ENCODE assay signal across 15 cellular contexts in the genomic region with DNA sequence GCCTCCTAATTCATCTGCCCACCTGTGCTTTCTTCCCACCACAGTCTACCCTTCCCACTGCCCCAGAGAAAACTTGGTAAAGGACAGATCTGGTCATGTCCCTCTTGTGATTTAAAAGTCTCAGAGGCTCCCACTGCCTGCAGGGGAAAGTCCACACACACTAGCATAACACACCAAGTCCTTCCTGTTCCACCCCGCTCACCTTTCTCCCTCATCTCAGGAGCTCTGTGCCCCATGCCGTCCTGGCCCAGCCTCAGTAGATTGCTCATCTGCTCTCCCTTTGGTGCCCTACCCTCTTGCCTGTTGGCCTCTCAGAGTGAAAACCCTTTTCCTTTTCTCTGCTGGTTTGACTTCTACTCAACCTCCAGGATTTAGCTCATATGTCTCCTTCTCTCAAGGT.
DNase-seq lines count a peak whose midpoint lies in the region; ATAC-seq and TF ChIP-seq lines count a peak whose summit lies in the region.
"Had no signal": no experiment of that assay in that cellular context is flagged by ENCODE, and none has a peak within 500 bp of the region (broad histone marks: within the 10 kb centered on the region; RNA-seq: fewer than 3 reads in every experiment).

No MANE protein-coding gene starts in this region.

- no peaks in the 10 kb centered on the region for H3F3A ChIP-seq in OCI-LY1 (ENCODE audit: insufficient read depth, low read length)

- peaks cover 24% of the 10 kb centered on the region for H3K4me1 Mint-ChIP-seq in mesothelial cell of epicardium
- H3K4me1 Mint-ChIP-seq in stimulated activated memory B cell treated with anti-CD40 and anti-IgM and Interleukin-4, amounts not matched to agents 10 μg/mL and 1 μg/mL and 100 μg/mL, for 72 hours: peaks cover 60% of the 10 kb centered on the region

- H3K4me1 ChIP-seq in BLaER1 (peaks cover 59% of the 10 kb centered on the region), OCI-LY1 (ENCODE audit: insufficient read depth, low read length, severe bottlenecking) (peaks cover 54% of the 10 kb centered on the region)
- H3K4me1 ChIP-seq: BE2C had no signal

- peak overlapping the region; percentile 65 for H3K27ac Mint-ChIP-seq in mesothelial cell of epicardium
- H3K27ac Mint-ChIP-seq in stimulated activated memory B cell treated with anti-CD40 and anti-IgM and Interleukin-4, amounts not matched to agents 10 μg/mL and 1 μg/mL and 100 μg/mL, for 72 hours: peak overlapping the region; percentile 52
- H3K27ac Mint-ChIP-seq: CD14-positive monocyte, HFFc6 had no signal

- no peak overlapping the region for H3K4me3 ChIP-seq in BLaER1
- no peak overlapping the region for H3K4me3 ChIP-seq in OCI-LY1 (ENCODE audit: low read depth, low read length, poor library complexity, severe bottlenecking)

- no peaks in the 10 kb centered on the region for H3K9me2 ChIP-seq in OCI-LY1 (ENCODE audit: low read depth, low read length)

- H3K4me2 ChIP-seq in BLaER1 (0 out of 2 replicates have a peak overlapping the region, but pooled peaks have one; percentile 5), OCI-LY1 (ENCODE audit: low read length) (no peak overlapping the region)

- TF ChIP-seq CTCF in OCI-LY1 (IDR thresholded peaks at IDR 0.05; ENCODE audit: low read length) (no peak), mesothelial cell of epicardium (IDR thresholded peaks at IDR 0.05; ENCODE audit: unreplicated experiment) (no peak)

- H3K9ac ChIP-seq in BLaER1: no peak overlapping the region
- no peak overlapping the region for H3K9ac ChIP-seq in OCI-LY1 (ENCODE audit: low read length)

- no peak for ATAC-seq in stimulated activated memory B cell treated with anti-CD40 and anti-IgM and Interleukin-4, amounts not matched to agents 10 μg/mL and 1 μg/mL and 100 μg/mL, for 72 hours
- ATAC-seq in HG03175 (IDR thresholded peaks at IDR 0.05; ENCODE audit: unreplicated experiment): no peak
- ATAC-seq: HepG2 had no signal

- H3K27me3 ChIP-seq in BLaER1 (no peaks in the 10 kb centered on the region), OCI-LY1 (ENCODE audit: insufficient read depth, low read length) (no peaks in the 10 kb centered on the region)
- H3K27me3 ChIP-seq: BE2C had no signal

- H3K27me3 Mint-ChIP-seq in mesothelial cell of epicardium (ENCODE audit: low read depth): no peaks in the 10 kb centered on the region
- no peaks in the 10 kb centered on the region for H3K27me3 Mint-ChIP-seq in stimulated activated memory B cell treated with anti-CD40 and anti-IgM and Interleukin-4, amounts not matched to agents 10 μg/mL and 1 μg/mL and 100 μg/mL, for 72 hours

- H3K27ac ChIP-seq in BLaER1 (no peak overlapping the region), OCI-LY1 (ENCODE audit: low read depth, low read length, poor library complexity, severe bottlenecking) (peak overlapping the region; percentile 52)

- no peak overlapping the region for H2AFZ ChIP-seq in OCI-LY1 (ENCODE audit: low read length)

- H3K36me3 Mint-ChIP-seq in mesothelial cell of epicardium: no peaks in the 10 kb centered on the region
- H3K36me3 Mint-ChIP-seq in stimulated activated memory B cell treated with anti-CD40 and anti-IgM and Interleukin-4, amounts not matched to agents 10 μg/mL and 1 μg/mL and 100 μg/mL, for 72 hours: no peaks in the 10 kb centered on the region

- no peaks in the 10 kb centered on the region for H3K79me2 ChIP-seq in OCI-LY1 (ENCODE audit: insufficient read depth, low read length)

- H3K9me3 Mint-ChIP-seq in mesothelial cell of epicardium: peaks cover 12% of the 10 kb centered on the region
- H3K9me3 Mint-ChIP-seq in stimulated activated memory B cell treated with anti-CD40 and anti-IgM and Interleukin-4, amounts not matched to agents 10 μg/mL and 1 μg/mL and 100 μg/mL, for 72 hours: no peaks in the 10 kb centered on the region
- H3K9me3 Mint-ChIP-seq: CD8-positive, alpha-beta memory T cell; HFFc6 had no signal

- no peaks in the 10 kb centered on the region for H4K20me1 ChIP-seq in BLaER1
- no peaks in the 10 kb centered on the region for H4K20me1 ChIP-seq in OCI-LY1 (ENCODE audit: insufficient read depth, low read length)

- H3K36me3 ChIP-seq in BLaER1: no peaks in the 10 kb centered on the region
- H3K36me3 ChIP-seq in OCI-LY1 (ENCODE audit: insufficient read depth, low read length): no peaks in the 10 kb centered on the region
- H3K36me3 ChIP-seq: BE2C had no signal

- H3K9me3 ChIP-seq in BLaER1: peaks cover 19% of the 10 kb centered on the region
- 0 out of 2 replicates have a peak, but pooled peaks cover 3% of the 10 kb centered on the region for H3K9me3 ChIP-seq in OCI-LY1 (ENCODE audit: low read length)
- H3K9me3 ChIP-seq: BE2C had no signal

- H3K4me3 Mint-ChIP-seq in mesothelial cell of epicardium: no peak overlapping the region
- H3K4me3 Mint-ChIP-seq in stimulated activated memory B cell treated with anti-CD40 and anti-IgM and Interleukin-4, amounts not matched to agents 10 μg/mL and 1 μg/mL and 100 μg/mL, for 72 hours: no peak overlapping the region
- H3K4me3 Mint-ChIP-seq: CD14-positive monocyte; CD8-positive, alpha-beta memory T cell; HFFc6 had no signal

- DNase-seq in mesothelial cell of epicardium (ENCODE audit: low spot score in 2 of 2, unreplicated experiment in 2 of 2): no peak
- no peak for DNase-seq in nucleus accumbens (lab: John Stamatoyannopoulos, UW)
- no peak for DNase-seq in T-helper 9 cell
- DNase-seq: BE2C; CD8-positive, alpha-beta memory T cell; DMS53; GF-D8; HCEC 1CT; HFFc6 had no signal
